In the genomic region with DNA sequence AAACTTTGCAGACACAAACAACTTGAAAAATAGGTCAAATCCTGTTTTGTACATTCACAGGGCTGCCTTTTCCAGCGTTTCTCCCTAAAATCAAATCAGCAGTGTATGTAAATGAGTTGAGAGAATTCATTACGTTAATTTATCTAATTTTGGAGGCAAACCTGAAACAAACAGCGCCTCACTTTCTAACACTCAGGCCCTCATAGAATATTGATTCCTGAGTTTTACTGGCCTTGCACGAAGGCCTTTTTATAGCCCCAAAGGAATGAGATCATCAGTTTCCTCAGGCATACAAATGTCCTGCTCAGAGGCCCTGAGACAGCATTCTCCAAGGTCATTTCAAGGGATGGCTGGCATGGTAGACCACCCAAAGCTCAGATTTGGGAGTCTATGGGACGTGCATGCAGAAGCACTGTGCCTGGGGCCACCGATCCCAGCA, we compare ENCODE assay signal across 17 cellular contexts.
A peak's percentile ranks its signal among the peaks of the same experiment; 100 is the strongest.
DNase-seq lines count a peak whose midpoint lies in the region; ATAC-seq and TF ChIP-seq lines count a peak whose summit lies in the region.
"Had no signal": no experiment of that assay in that cellular context is flagged by ENCODE, and none has a peak within 500 bp of the region (broad histone marks: within the 10 kb centered on the region; RNA-seq: fewer than 3 reads in every experiment).

No MANE protein-coding gene starts in this region.

- H3K27ac ChIP-seq in CD4-positive, alpha-beta T cell (ENCODE audit: low read depth, low read length), result no peak overlapping the region
- no peak overlapping the region for H3K27ac ChIP-seq in SJCRH30
- peak overlapping the region in 38 of 59 donors; percentile 3 to 75 (median 49) for H3K27ac ChIP-seq in dorsolateral prefrontal cortex
- H3K27ac ChIP-seq in osteoblast (ENCODE audit: low read depth, low read length), result peak overlapping the region; percentile 24
- H3K27ac ChIP-seq: Peyer's patch, uterus, WERI-Rb-1 had no signal

- H3K36me3 Mint-ChIP-seq in CD4-positive, alpha-beta T cell (ENCODE audit: low read depth), result peaks cover 6% of the 10 kb centered on the region
- H3K36me3 Mint-ChIP-seq: CD8-positive, alpha-beta memory T cell; stimulated activated memory B cell treated with anti-CD40 and anti-IgM and Interleukin-4, amounts not matched to agents 10 μg/mL and 1 μg/mL and 100 μg/mL, for 72 hours had no signal

- no peak for DNase-seq in CD4-positive, alpha-beta T cell
- DNase-seq in SJCRH30 (peak; percentile 9 to 14), dorsolateral prefrontal cortex (no peak), osteoblast (ENCODE audit: insufficient read length, low spot score, missing footprints) (peak; percentile 71), NCI-H1694 treated with DMSO at 0.1 percent for 48 hours (lab: John Stamatoyannopoulos, UW) (no peak)
- DNase-seq: activated gamma-delta T cell, dermis blood vessel endothelial cell, nephron progenitor cell, Peyer's patch, uterus, WERI-Rb-1 had no signal

- H2AFZ ChIP-seq in osteoblast (ENCODE audit: low read length), result no peak overlapping the region

- H3K27me3 Mint-ChIP-seq in CD4-positive, alpha-beta T cell, result peaks cover 2% of the 10 kb centered on the region
- H3K27me3 Mint-ChIP-seq: stimulated activated memory B cell treated with anti-CD40 and anti-IgM and Interleukin-4, amounts not matched to agents 10 μg/mL and 1 μg/mL and 100 μg/mL, for 72 hours had no signal

- H4K20me1 ChIP-seq in osteoblast (ENCODE audit: insufficient read depth, low read length), result no peaks in the 10 kb centered on the region

- intact Hi-C loops in CD4-positive, alpha-beta T cell (cut with DNase I, micrococcal nuclease), result no loop called here
- intact Hi-C loops in dorsolateral prefrontal cortex (cut with DNase I), result no loop called here

- H3K4me1 ChIP-seq in SJCRH30, result peaks cover 17% of the 10 kb centered on the region
- peaks cover 23% of the 10 kb centered on the region for H3K4me1 ChIP-seq in osteoblast (ENCODE audit: insufficient read depth, low read length)
- H3K4me1 ChIP-seq: uterus had no signal

- no peaks in the 10 kb centered on the region for H3K79me2 ChIP-seq in osteoblast (ENCODE audit: insufficient read depth, low read length)

- peak overlapping the region; percentile 72 for H3K27ac Mint-ChIP-seq in CD4-positive, alpha-beta T cell
- H3K27ac Mint-ChIP-seq: nephron progenitor cell, progenitor cell of endocrine pancreas had no signal

- H3K27me3 ChIP-seq in CD4-positive, alpha-beta T cell (ENCODE audit: control insufficient read depth, insufficient read depth, low read length), result no peaks in the 10 kb centered on the region
- no peaks in the 10 kb centered on the region for H3K27me3 ChIP-seq in SJCRH30
- no peaks in the 10 kb centered on the region for H3K27me3 ChIP-seq in dorsolateral prefrontal cortex
- H3K27me3 ChIP-seq in osteoblast (ENCODE audit: insufficient read depth, low read length), result no peaks in the 10 kb centered on the region
- H3K27me3 ChIP-seq: Peyer's patch, uterus had no signal

- CTCF ChIA-PET in CD4-positive, alpha-beta T cell (lab: Charles Lee), result no interaction called here

- H3K9me3 ChIP-seq in CD4-positive, alpha-beta T cell (ENCODE audit: control insufficient read depth, low read length), result no peaks in the 10 kb centered on the region
- H3K9me3 ChIP-seq in SJCRH30 (replicated peaks), result no peaks in the 10 kb centered on the region; the same call in 1 of the 2 replicates
- H3K9me3 ChIP-seq in osteoblast (ENCODE audit: low read depth, low read length), result no peaks in the 10 kb centered on the region
- H3K9me3 ChIP-seq: Peyer's patch, uterus had no signal

- POLR2A ChIA-PET in CD4-positive, alpha-beta T cell (lab: Charles Lee), result interaction anchor here (0.6 kb wide), 1 partner anchor 72 kb away, joined by 3 read pairs; no protein-coding TSS in a partner anchor

- no peaks in the 10 kb centered on the region for H3K9me3 Mint-ChIP-seq in CD4-positive, alpha-beta T cell

- no peak overlapping the region for H3K4me3 Mint-ChIP-seq in CD4-positive, alpha-beta T cell
- H3K4me3 Mint-ChIP-seq: nephron progenitor cell had no signal

- no peaks in the 10 kb centered on the region for H3K4me1 Mint-ChIP-seq in CD4-positive, alpha-beta T cell (ENCODE audit: low read depth)

- H3K4me3 ChIP-seq in SJCRH30 (no peak overlapping the region), dorsolateral prefrontal cortex (no peak overlapping the region), osteoblast (ENCODE audit: insufficient read depth, low read length) (no peak overlapping the region)
- H3K4me3 ChIP-seq: Peyer's patch, uterus had no signal

- H3K4me2 ChIP-seq in osteoblast (ENCODE audit: insufficient read depth, low read length), result peak overlapping the region; percentile 43

- no peak for ATAC-seq in CD4-positive, alpha-beta T cell (ENCODE audit: poor library complexity)
- ATAC-seq in GM21786 (IDR thresholded peaks at IDR 0.05; ENCODE audit: unreplicated experiment) (no peak), GM21576 (IDR thresholded peaks at IDR 0.05; ENCODE audit: unreplicated experiment) (no peak), HG03045 (IDR thresholded peaks at IDR 0.05; ENCODE audit: unreplicated experiment) (no peak)

- H3K36me3 ChIP-seq in SJCRH30, result no peaks in the 10 kb centered on the region
- H3K36me3 ChIP-seq in osteoblast (ENCODE audit: insufficient read depth, low read length), result no peaks in the 10 kb centered on the region
- H3K36me3 ChIP-seq: Peyer's patch, uterus, WERI-Rb-1 had no signal

- no peak for TF ChIP-seq CTCF in CD4-positive, alpha-beta T cell (IDR thresholded peaks at IDR 0.05)
- TF ChIP-seq CTCF in dorsolateral prefrontal cortex (IDR thresholded peaks at IDR 0.05 in 54 of 56, conservative IDR thresholded peaks at IDR 0.05 in 2 of 56; ENCODE audit: low read depth in 1 of 56, partially characterized antibody in 56 of 56) (no peak), osteoblast (IDR thresholded peaks at IDR 0.05; ENCODE audit: extremely low read depth, low read depth, low read length) (no peak)

Comparison
In these comparisons a context has a peak if more than half of its experiments do, and no peak if none do; other contexts are left out.
1. DNase-seq: peak in SJCRH30 (2 of 2) and osteoblast (single experiment); none in CD4-positive, alpha-beta T cell (0 of 10), dorsolateral prefrontal cortex (0 of 10) and NCI-H1694 treated with DMSO at 0.1 percent for 48 hours (single experiment).
2. H3K27ac ChIP-seq: peak in dorsolateral prefrontal cortex (38 of 59) and osteoblast (single experiment); none in CD4-positive, alpha-beta T cell (single experiment) and SJCRH30 (single experiment).